Comparison of ENCODE assay signal across 1 cellular context in the genomic region with DNA sequence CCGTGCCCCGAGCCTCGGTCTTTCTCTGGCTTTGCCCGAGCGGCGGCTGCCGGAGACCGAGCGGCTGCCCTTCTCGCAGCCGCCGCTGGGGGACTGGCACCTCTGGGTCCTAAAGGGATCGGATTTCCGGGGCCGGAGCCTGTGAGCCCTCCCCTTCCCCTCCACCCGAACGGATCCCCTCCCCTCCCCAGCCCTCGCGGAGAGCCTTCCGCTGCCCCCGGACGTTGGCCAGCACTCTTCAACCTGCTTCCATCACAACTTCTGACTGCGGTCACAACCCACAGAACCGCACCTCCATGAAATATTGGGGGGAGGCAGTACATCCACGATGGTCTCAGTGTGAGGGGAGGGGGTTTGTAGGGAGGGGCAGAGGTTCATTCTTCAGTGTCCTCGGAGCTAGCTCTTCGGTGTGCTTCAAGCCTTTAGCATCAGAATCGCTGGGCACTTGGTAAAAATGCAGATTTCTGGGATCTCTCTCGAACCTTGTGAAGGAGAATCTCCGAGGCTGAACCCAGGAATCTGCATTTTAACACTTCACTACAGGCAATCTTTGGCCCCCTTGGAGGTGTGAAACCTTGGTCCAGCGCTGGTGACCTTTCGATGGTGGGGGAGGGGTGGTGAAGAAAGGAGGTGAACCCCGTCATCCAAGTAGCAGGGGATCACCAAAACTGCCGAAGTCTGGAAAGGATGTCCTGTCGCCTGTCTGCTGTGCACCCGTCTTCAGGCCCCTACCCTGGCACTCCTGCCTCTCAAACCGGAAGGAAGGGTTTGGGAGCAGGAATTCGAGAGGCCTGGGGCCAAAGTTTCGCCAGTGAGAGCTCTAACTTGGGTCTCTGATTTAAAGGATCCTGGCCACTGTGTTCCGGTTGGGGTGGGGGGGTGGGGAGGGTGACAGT.
A peak's percentile ranks its signal among the peaks of the same experiment; 100 is the strongest.
TF ChIP-seq lines count a peak whose summit lies in the region.

No MANE protein-coding gene starts in this region.

TF ChIP-seq in GM23338, 12 proteins besides CTCF, POLR2A, EP300 and RAD21 (continued from another document):
- TF ChIP-seq, protein P1, sequence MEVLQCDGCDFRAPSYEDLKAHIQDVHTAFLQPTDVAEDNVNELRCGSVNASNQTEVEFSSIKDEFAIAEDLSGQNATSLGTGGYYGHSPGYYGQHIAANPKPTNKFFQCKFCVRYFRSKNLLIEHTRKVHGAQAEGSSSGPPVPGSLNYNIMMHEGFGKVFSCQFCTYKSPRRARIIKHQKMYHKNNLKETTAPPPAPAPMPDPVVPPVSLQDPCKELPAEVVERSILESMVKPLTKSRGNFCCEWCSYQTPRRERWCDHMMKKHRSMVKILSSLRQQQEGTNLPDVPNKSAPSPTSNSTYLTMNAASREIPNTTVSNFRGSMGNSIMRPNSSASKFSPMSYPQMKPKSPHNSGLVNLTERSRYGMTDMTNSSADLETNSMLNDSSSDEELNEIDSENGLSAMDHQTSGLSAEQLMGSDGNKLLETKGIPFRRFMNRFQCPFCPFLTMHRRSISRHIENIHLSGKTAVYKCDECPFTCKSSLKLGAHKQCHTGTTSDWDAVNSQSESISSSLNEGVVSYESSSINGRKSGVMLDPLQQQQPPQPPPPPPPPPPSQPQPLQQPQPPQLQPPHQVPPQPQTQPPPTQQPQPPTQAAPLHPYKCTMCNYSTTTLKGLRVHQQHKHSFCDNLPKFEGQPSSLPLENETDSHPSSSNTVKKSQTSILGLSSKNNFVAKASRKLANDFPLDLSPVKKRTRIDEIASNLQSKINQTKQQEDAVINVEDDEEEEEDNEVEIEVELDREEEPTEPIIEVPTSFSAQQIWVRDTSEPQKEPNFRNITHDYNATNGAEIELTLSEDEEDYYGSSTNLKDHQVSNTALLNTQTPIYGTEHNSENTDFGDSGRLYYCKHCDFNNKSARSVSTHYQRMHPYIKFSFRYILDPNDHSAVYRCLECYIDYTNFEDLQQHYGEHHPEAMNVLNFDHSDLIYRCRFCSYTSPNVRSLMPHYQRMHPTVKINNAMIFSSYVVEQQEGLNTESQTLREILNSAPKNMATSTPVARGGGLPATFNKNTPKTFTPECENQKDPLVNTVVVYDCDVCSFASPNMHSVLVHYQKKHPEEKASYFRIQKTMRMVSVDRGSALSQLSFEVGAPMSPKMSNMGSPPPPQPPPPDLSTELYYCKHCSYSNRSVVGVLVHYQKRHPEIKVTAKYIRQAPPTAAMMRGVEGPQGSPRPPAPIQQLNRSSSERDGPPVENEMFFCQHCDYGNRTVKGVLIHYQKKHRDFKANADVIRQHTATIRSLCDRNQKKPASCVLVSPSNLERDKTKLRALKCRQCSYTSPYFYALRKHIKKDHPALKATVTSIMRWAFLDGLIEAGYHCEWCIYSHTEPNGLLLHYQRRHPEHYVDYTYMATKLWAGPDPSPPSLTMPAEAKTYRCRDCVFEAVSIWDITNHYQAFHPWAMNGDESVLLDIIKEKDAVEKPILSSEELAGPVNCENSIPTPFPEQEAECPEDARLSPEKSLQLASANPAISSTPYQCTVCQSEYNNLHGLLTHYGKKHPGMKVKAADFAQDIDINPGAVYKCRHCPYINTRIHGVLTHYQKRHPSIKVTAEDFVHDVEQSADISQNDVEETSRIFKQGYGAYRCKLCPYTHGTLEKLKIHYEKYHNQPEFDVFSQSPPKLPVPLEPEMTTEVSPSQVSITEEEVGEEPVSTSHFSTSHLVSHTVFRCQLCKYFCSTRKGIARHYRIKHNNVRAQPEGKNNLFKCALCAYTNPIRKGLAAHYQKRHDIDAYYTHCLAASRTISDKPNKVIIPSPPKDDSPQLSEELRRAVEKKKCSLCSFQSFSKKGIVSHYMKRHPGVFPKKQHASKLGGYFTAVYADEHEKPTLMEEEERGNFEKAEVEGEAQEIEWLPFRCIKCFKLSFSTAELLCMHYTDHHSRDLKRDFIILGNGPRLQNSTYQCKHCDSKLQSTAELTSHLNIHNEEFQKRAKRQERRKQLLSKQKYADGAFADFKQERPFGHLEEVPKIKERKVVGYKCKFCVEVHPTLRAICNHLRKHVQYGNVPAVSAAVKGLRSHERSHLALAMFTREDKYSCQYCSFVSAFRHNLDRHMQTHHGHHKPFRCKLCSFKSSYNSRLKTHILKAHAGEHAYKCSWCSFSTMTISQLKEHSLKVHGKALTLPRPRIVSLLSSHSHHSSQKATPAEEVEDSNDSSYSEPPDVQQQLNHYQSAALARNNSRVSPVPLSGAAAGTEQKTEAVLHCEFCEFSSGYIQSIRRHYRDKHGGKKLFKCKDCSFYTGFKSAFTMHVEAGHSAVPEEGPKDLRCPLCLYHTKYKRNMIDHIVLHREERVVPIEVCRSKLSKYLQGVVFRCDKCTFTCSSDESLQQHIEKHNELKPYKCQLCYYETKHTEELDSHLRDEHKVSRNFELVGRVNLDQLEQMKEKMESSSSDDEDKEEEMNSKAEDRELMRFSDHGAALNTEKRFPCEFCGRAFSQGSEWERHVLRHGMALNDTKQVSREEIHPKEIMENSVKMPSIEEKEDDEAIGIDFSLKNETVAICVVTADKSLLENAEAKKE (CRISPR knock-in tag; IDR thresholded peaks at IDR 0.05), result no peak
- peak; percentile 30 for TF ChIP-seq EZH2 (IDR thresholded peaks at IDR 0.05; ENCODE audit: low read depth, unreplicated experiment)
- no peak for TF ChIP-seq EZH2phosphoT487 (IDR thresholded peaks at IDR 0.05; ENCODE audit: unreplicated experiment)
- TF ChIP-seq, protein P2, sequence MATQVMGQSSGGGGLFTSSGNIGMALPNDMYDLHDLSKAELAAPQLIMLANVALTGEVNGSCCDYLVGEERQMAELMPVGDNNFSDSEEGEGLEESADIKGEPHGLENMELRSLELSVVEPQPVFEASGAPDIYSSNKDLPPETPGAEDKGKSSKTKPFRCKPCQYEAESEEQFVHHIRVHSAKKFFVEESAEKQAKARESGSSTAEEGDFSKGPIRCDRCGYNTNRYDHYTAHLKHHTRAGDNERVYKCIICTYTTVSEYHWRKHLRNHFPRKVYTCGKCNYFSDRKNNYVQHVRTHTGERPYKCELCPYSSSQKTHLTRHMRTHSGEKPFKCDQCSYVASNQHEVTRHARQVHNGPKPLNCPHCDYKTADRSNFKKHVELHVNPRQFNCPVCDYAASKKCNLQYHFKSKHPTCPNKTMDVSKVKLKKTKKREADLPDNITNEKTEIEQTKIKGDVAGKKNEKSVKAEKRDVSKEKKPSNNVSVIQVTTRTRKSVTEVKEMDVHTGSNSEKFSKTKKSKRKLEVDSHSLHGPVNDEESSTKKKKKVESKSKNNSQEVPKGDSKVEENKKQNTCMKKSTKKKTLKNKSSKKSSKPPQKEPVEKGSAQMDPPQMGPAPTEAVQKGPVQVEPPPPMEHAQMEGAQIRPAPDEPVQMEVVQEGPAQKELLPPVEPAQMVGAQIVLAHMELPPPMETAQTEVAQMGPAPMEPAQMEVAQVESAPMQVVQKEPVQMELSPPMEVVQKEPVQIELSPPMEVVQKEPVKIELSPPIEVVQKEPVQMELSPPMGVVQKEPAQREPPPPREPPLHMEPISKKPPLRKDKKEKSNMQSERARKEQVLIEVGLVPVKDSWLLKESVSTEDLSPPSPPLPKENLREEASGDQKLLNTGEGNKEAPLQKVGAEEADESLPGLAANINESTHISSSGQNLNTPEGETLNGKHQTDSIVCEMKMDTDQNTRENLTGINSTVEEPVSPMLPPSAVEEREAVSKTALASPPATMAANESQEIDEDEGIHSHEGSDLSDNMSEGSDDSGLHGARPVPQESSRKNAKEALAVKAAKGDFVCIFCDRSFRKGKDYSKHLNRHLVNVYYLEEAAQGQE (IDR thresholded peaks at IDR 0.05; ENCODE audit: unreplicated experiment), result no peak
- 0 out of 2 replicates have a peak, but pooled peaks have one; percentile 43 for TF ChIP-seq POLR2AphosphoS5 (IDR thresholded peaks at IDR 0.05; ENCODE audit: low read depth)
- no peak for TF ChIP-seq JUNB (IDR thresholded peaks at IDR 0.05; ENCODE audit: unreplicated experiment)
- TF ChIP-seq, protein P3, sequence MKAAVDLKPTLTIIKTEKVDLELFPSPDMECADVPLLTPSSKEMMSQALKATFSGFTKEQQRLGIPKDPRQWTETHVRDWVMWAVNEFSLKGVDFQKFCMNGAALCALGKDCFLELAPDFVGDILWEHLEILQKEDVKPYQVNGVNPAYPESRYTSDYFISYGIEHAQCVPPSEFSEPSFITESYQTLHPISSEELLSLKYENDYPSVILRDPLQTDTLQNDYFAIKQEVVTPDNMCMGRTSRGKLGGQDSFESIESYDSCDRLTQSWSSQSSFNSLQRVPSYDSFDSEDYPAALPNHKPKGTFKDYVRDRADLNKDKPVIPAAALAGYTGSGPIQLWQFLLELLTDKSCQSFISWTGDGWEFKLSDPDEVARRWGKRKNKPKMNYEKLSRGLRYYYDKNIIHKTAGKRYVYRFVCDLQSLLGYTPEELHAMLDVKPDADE (IDR thresholded peaks at IDR 0.05), result 0 out of 2 replicates have a peak, but pooled peaks have one; percentile 8
- no peak for TF ChIP-seq ZNF114 (CRISPR knock-in tag; IDR thresholded peaks at IDR 0.05)
